In the genomic region with DNA sequence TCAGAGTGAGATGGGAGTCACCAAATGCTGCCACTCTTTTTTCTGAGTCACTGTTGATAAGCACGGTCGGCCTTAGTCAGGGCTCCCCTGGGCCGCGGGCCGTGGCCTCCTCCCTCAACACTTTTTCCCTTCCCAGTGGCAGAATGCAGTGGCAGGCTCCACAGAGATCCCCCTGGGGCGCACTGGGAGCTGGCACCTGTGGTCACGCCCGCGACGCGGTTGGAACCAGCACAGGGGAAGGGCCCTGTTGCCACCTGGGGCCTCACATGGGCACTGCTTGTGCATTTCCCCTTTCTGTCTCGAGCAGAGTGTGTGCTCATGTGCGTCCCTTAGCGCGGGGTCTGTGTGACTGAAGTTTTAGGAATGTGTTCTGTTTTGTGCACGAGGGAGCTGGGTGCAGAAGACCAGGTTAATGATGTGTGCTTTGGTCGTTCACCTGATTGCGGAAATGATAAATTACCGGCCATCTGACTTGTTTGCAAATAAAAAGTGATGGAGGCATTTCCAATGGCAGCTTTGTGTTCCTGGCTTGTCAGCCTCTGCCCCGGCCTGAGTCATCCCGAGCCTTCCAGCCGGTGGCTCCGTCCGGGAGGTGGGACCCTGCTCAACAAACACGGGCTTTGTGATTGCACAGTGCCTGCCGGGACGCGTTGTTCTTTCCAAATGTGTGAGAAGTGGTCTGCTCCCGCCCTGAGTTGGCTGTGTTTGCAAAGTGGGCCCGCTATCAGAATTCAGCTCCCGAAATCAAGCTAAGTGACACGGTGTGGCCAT, we compare ENCODE assay signal across 9 cellular contexts.
DNase-seq lines count a peak whose midpoint lies in the region; ATAC-seq lines count a peak whose summit lies in the region.
"Had no signal": no experiment of that assay in that cellular context is flagged by ENCODE, and none has a peak within 500 bp of the region (broad histone marks: within the 10 kb centered on the region; RNA-seq: fewer than 3 reads in every experiment).

No MANE protein-coding gene starts in this region.

- peak; percentile 57 for ATAC-seq in activated T-helper 17 cell treated with anti-CD3 and anti-CD28 coated beads, Interleukin-2, amount 50 U/mL, for 72 hours (replicated peaks)
- ATAC-seq in GM21529 (IDR thresholded peaks at IDR 0.05; ENCODE audit: unreplicated experiment), result no peak

- H3K4me3 Mint-ChIP-seq in activated T-helper 17 cell treated with anti-CD3 and anti-CD28 coated beads, Interleukin-2, amount 50 U/mL, for 72 hours, result no peak overlapping the region

- H3K4me1 Mint-ChIP-seq in activated T-helper 17 cell treated with anti-CD3 and anti-CD28 coated beads, Interleukin-2, amount 50 U/mL, for 72 hours, result peaks cover 19% of the 10 kb centered on the region

- H3K27me3 Mint-ChIP-seq in activated T-helper 17 cell treated with anti-CD3 and anti-CD28 coated beads, Interleukin-2, amount 50 U/mL, for 72 hours, result no peaks in the 10 kb centered on the region

- peak; percentile 31 for DNase-seq in stimulated activated CD4-positive, alpha-beta T cell treated with anti-CD3 and anti-CD28 coated beads, Interleukin-1b, Interleukin-23, amount 100 ng/mL, for 48 hours
- no peak for DNase-seq in stimulated activated CD4-positive, alpha-beta T cell treated with anti-CD3 and anti-CD28 coated beads, Interleukin-4, amount 100 ng/mL, for 1 hour
- DNase-seq in hypothalamus (lab: John Stamatoyannopoulos, UW) (peak in 49 of 51 donors; percentile 22 to 94 (median 79)), substantia nigra (lab: John Stamatoyannopoulos, UW) (peak; percentile 55 to 95 (median 84)), NCI-H510A (lab: John Stamatoyannopoulos, UW) (no peak), NCI-H1694 treated with DMSO at 0.1 percent for 48 hours (lab: John Stamatoyannopoulos, UW) (no peak)

- H3K27ac Mint-ChIP-seq in activated T-helper 17 cell treated with anti-CD3 and anti-CD28 coated beads, Interleukin-2, amount 50 U/mL, for 72 hours, result no peak overlapping the region

- no peaks in the 10 kb centered on the region for H3K9me3 Mint-ChIP-seq in activated T-helper 17 cell treated with anti-CD3 and anti-CD28 coated beads, Interleukin-2, amount 50 U/mL, for 72 hours

- H3K36me3 Mint-ChIP-seq in activated T-helper 17 cell treated with anti-CD3 and anti-CD28 coated beads, Interleukin-2, amount 50 U/mL, for 72 hours (ENCODE audit: low read depth), result no peaks in the 10 kb centered on the region

- peak overlapping the region; percentile 99 for H3K27ac ChIP-seq in substantia nigra (ENCODE audit: low read depth, low read length, poor library complexity, severe bottlenecking)
- H3K27ac ChIP-seq: neutrophil had no signal

Comparison
In these comparisons a context has a peak if more than half of its experiments do, and no peak if none do; other contexts are left out.
1. DNase-seq: peak in stimulated activated CD4-positive, alpha-beta T cell treated with anti-CD3 and anti-CD28 coated beads, Interleukin-1b, Interleukin-23, amount 100 ng/mL, for 48 hours (single experiment), hypothalamus (49 of 51) and substantia nigra (49 of 49); none in stimulated activated CD4-positive, alpha-beta T cell treated with anti-CD3 and anti-CD28 coated beads, Interleukin-4, amount 100 ng/mL, for 1 hour (single experiment), NCI-H510A (single experiment) and NCI-H1694 treated with DMSO at 0.1 percent for 48 hours (single experiment).